Comparison of ENCODE assay signal across 11 cellular contexts in the genomic region with DNA sequence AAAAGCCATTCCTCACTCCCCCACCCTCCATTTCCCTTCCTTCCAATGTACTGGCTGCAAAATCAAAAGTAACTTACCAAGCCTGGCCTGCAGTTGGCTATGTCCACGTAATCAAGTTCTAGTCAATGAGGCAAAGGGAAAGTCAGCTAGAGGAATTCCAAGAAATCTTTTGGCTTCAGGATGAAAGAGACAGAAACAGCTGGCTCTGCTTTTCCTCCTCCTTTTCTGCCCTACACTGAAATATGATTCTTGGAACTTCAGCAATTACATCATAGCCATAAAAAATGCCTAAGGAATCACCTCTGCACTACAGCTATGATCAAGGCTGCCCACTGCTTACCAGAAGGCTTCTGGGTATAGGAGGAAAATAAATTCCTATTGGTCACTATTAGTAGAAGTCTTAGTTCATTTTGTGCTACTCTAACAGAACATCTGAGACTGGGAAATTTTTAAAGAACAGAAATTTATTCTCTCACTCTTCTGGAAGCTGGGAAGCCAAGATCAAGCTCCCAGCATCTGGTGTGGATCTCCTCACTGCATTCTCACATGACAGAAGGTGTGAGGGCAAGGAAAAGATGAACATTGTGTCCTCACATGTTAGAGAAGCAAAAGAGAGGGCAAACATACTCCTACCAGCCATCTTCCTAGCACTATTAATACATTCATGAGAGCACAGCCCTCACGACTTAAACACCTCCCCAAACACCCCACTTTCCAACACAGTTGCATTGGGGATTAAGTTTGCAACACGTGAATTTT.
DNase-seq lines count a peak whose midpoint lies in the region; ATAC-seq and TF ChIP-seq lines count a peak whose summit lies in the region.
"Had no signal": no experiment of that assay in that cellular context is flagged by ENCODE, and none has a peak within 500 bp of the region (broad histone marks: within the 10 kb centered on the region; RNA-seq: fewer than 3 reads in every experiment).

No MANE protein-coding gene starts in this region.

- H3K27me3 Mint-ChIP-seq in nephron (ENCODE audit: low read depth), result no peaks in the 10 kb centered on the region
- no peaks in the 10 kb centered on the region for H3K27me3 Mint-ChIP-seq in activated CD8-positive, alpha-beta memory T cell treated with anti-CD3 and anti-CD28 coated beads, Interleukin-2, amount 10 ng/mL, durations not matched to agents 7 days and 5 days
- H3K27me3 Mint-ChIP-seq: CD4-positive, alpha-beta memory T cell had no signal

- no peaks in the 10 kb centered on the region for H3K36me3 Mint-ChIP-seq in nephron (ENCODE audit: low read depth)
- H3K36me3 Mint-ChIP-seq in activated CD8-positive, alpha-beta memory T cell treated with anti-CD3 and anti-CD28 coated beads, Interleukin-2, amount 10 ng/mL, durations not matched to agents 7 days and 5 days, result no peaks in the 10 kb centered on the region
- H3K36me3 Mint-ChIP-seq: CD4-positive, alpha-beta memory T cell had no signal

- DNase-seq in AG09309 (ENCODE audit: low read depth) (peak; percentile 89), M059J (ENCODE audit: low read depth) (peak; percentile 79), fibroblast of gingiva (ENCODE audit: low read depth) (peak; percentile 86), GM10248 (ENCODE audit: extremely low spot score) (no peak)
- no peak for DNase-seq in activated CD8-positive, alpha-beta memory T cell treated with anti-CD3 and anti-CD28 coated beads, Interleukin-2, amount 10 ng/mL, durations not matched to agents 7 days and 5 days
- DNase-seq: activated naive CD4-positive, alpha-beta T cell treated with anti-CD3 and anti-CD28 coated beads for 36 hours; CD4-positive, alpha-beta memory T cell; NCI-H1105 treated with DMSO at 0.1 percent for 48 hours had no signal

- CTCF ChIA-PET in GM10248 (lab: Yijun Ruan, JAX), result no interaction called here
- CTCF ChIA-PET in activated CD8-positive, alpha-beta memory T cell treated with anti-CD3 and anti-CD28 coated beads, Interleukin-2, amount 10 ng/mL, durations not matched to agents 7 days and 5 days (lab: Charles Lee), result no interaction called here

- TF ChIP-seq POLR2A in GM18505 (IDR thresholded peaks at IDR 0.05; ENCODE audit: borderline replicate concordance, extremely low read depth, insufficient read depth, insufficient read length), result no peak

- peaks cover 23% of the 10 kb centered on the region for H3K4me1 Mint-ChIP-seq in nephron
- H3K4me1 Mint-ChIP-seq in activated CD8-positive, alpha-beta memory T cell treated with anti-CD3 and anti-CD28 coated beads, Interleukin-2, amount 10 ng/mL, durations not matched to agents 7 days and 5 days, result no peaks in the 10 kb centered on the region
- H3K4me1 Mint-ChIP-seq: CD4-positive, alpha-beta memory T cell had no signal

- H3K4me3 ChIP-seq in AG09309 (ENCODE audit: control insufficient read depth, low read depth, low read length), result no peak overlapping the region

- peak overlapping the region; percentile 69 to 79 (median 75) for H3K27ac Mint-ChIP-seq in nephron
- no peak overlapping the region for H3K27ac Mint-ChIP-seq in activated CD8-positive, alpha-beta memory T cell treated with anti-CD3 and anti-CD28 coated beads, Interleukin-2, amount 10 ng/mL, durations not matched to agents 7 days and 5 days
- H3K27ac Mint-ChIP-seq: activated naive CD4-positive, alpha-beta T cell treated with anti-CD3 and anti-CD28 coated beads for 36 hours; CD4-positive, alpha-beta memory T cell had no signal

- TF ChIP-seq CTCF in AG09309 (IDR thresholded peaks at IDR 0.05; ENCODE audit: control insufficient read depth, insufficient read depth, low read depth, low read length, missing control alignments), result no peak
- TF ChIP-seq CTCF in nephron (IDR thresholded peaks at IDR 0.05; ENCODE audit: unreplicated experiment in 3 of 3), result no peak
- TF ChIP-seq CTCF in GM10248 (IDR thresholded peaks at IDR 0.05; ENCODE audit: control extremely low read depth, extremely low read depth, low read depth, missing control alignments), result no peak

- H3K9me3 Mint-ChIP-seq in nephron, result no peaks in the 10 kb centered on the region
- H3K9me3 Mint-ChIP-seq in activated CD8-positive, alpha-beta memory T cell treated with anti-CD3 and anti-CD28 coated beads, Interleukin-2, amount 10 ng/mL, durations not matched to agents 7 days and 5 days (ENCODE audit: low read depth), result no peaks in the 10 kb centered on the region
- H3K9me3 Mint-ChIP-seq: activated naive CD4-positive, alpha-beta T cell treated with anti-CD3 and anti-CD28 coated beads for 36 hours; CD4-positive, alpha-beta memory T cell had no signal

- no peak for ATAC-seq in HG02938 (IDR thresholded peaks at IDR 0.05; ENCODE audit: unreplicated experiment)
- ATAC-seq in activated CD8-positive, alpha-beta memory T cell treated with anti-CD3 and anti-CD28 coated beads, Interleukin-2, amount 10 ng/mL, durations not matched to agents 7 days and 5 days, result no peak
- no peak for ATAC-seq in GM18505 (IDR thresholded peaks at IDR 0.05; ENCODE audit: unreplicated experiment)

- H3K4me3 Mint-ChIP-seq in nephron, result no peak overlapping the region
- H3K4me3 Mint-ChIP-seq in activated CD8-positive, alpha-beta memory T cell treated with anti-CD3 and anti-CD28 coated beads, Interleukin-2, amount 10 ng/mL, durations not matched to agents 7 days and 5 days, result no peak overlapping the region
- H3K4me3 Mint-ChIP-seq: activated naive CD4-positive, alpha-beta T cell treated with anti-CD3 and anti-CD28 coated beads for 36 hours; CD4-positive, alpha-beta memory T cell had no signal

- POLR2A ChIA-PET in GM10248 (lab: Yijun Ruan, JAX), result no interaction called here

Comparison
In these comparisons a context has a peak if more than half of its experiments do, and no peak if none do; other contexts are left out.
1. DNase-seq: peak in AG09309 (single experiment), M059J (single experiment) and fibroblast of gingiva (single experiment); none in GM10248 (single experiment) and activated CD8-positive, alpha-beta memory T cell treated with anti-CD3 and anti-CD28 coated beads, Interleukin-2, amount 10 ng/mL, durations not matched to agents 7 days and 5 days (single experiment).